1 cellular context compared by ENCODE assay signal in genomic region chr3:58998476-58999117, GRCh38.
A peak's percentile ranks its signal among the peaks of the same experiment; 100 is the strongest.
TF ChIP-seq lines count a peak whose summit lies in the region.

No MANE protein-coding gene starts in this region.

TF ChIP-seq in K562, 482 proteins besides CTCF, POLR2A, EP300 and RAD21 (continued from another document and continues in another):
- TF ChIP-seq ZNF609 (CRISPR knock-in tag; IDR thresholded peaks at IDR 0.05; ENCODE audit: borderline replicate concordance) (no peak), U2AF1 (optimal IDR thresholded peaks at IDR 0.05; ENCODE audit: low read depth, low read length) (no peak), TGIF2 (CRISPR knock-in tag; IDR thresholded peaks at IDR 0.05) (no peak), SRSF7 (optimal IDR thresholded peaks at IDR 0.05; ENCODE audit: low read depth, low read length) (no peak), PKNOX1 (IDR thresholded peaks at IDR 0.05) (peak; percentile 54), CREB3 (tag; conservative IDR thresholded peaks at IDR 0.05; ENCODE audit: low read depth) (no peak; the same call in 1 of the 2 replicates), ZNF347 (CRISPR knock-in tag; IDR thresholded peaks at IDR 0.05; ENCODE audit: low read depth) (no peak), CREB1 (IDR thresholded peaks at IDR 0.05) (peak; percentile 60; the same call in 1 of the 2 replicates), CREB1 (CRISPR knock-in tag; IDR thresholded peaks at IDR 0.05) (peak; percentile 48), ILF3 (IDR thresholded peaks at IDR 0.05; ENCODE audit: borderline replicate concordance) (no peak), ZBTB9 (CRISPR knock-in tag; IDR thresholded peaks at IDR 0.05) (no peak), TCF7L2 (IDR thresholded peaks at IDR 0.05; ENCODE audit: low read depth, low read length) (no peak), CTBP1 (IDR thresholded peaks at IDR 0.05; ENCODE audit: borderline replicate concordance) (peak; percentile 40; the same call in 1 of the 2 replicates), USF2 (CRISPR knock-in tag; IDR thresholded peaks at IDR 0.05) (peak; percentile 24; the same call in 1 of the 2 replicates), TRIM25 (IDR thresholded peaks at IDR 0.05; ENCODE audit: borderline replicate concordance) (no peak), TAF7 (tag; IDR thresholded peaks at IDR 0.05) (no peak), MCM2 (IDR thresholded peaks at IDR 0.05; ENCODE audit: low read depth) (no peak), ZNF24 (IDR thresholded peaks at IDR 0.05) (no peak), SP2 (IDR thresholded peaks at IDR 0.05; ENCODE audit: extremely low read depth, low read depth, low read length, poor library complexity, severe bottlenecking) (no peak), CEBPZ (IDR thresholded peaks at IDR 0.05; ENCODE audit: borderline replicate concordance, low read depth, low read length) (no peak), HINFP (tag; conservative IDR thresholded peaks at IDR 0.05; ENCODE audit: low read depth) (no peak), NCOA4 (IDR thresholded peaks at IDR 0.05; ENCODE audit: partially characterized antibody) (no peak), HNRNPLL (IDR thresholded peaks at IDR 0.05; ENCODE audit: low read depth, low read length, poor library complexity, severe bottlenecking) (no peak), ZNF75A (CRISPR knock-in tag; IDR thresholded peaks at IDR 0.05) (no peak), ZFX (CRISPR knock-in tag; IDR thresholded peaks at IDR 0.05) (no peak), SMAD4 (CRISPR knock-in tag; conservative IDR thresholded peaks at IDR 0.05) (peak; percentile 35; the same call in 1 of the 2 replicates), ADNP (tag; IDR thresholded peaks at IDR 0.05) (no peak), ZNF583 (CRISPR knock-in tag; IDR thresholded peaks at IDR 0.05) (no peak), AFF4 (CRISPR knock-in tag; IDR thresholded peaks at IDR 0.05) (no peak), COPS2 (conservative IDR thresholded peaks at IDR 0.05) (no peak), USF1 (CRISPR knock-in tag; IDR thresholded peaks at IDR 0.05) (no peak), HCFC1 (IDR thresholded peaks at IDR 0.05; ENCODE audit: low read depth, low read length) (no peak), ZNF655 (CRISPR knock-in tag; IDR thresholded peaks at IDR 0.05) (no peak), MLX (CRISPR knock-in tag; conservative IDR thresholded peaks at IDR 0.05) (no peak)
